In the genomic region with DNA sequence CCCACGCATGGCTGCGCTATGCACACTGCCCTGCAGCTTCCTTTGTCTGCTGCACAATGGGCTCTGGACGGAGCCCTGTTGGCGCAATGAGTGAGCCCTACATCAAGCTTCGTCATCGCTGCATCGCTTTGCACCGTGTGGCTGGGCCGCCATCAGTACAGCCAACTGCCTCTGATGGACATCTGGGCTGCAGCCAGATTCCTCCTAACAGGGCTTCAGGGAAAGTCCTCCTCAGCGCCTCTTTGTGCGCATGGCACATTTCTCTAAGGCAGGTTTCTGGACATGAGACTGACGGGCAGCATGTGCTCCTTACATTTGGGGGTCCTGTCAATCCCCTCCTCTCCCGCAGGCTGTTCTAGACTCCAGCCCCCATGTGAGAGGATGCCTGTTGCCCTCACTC, we compare ENCODE assay signal across 28 cellular contexts. TPM values are rescaled to one million over a fixed set of nuclear protein-coding genes. Genes with fewer than 3 reads are reported as not detected.
"Had no signal": no experiment of that assay in that cellular context is flagged by ENCODE, and none has a peak within 500 bp of the region (broad histone marks: within the 10 kb centered on the region; RNA-seq: fewer than 3 reads in every experiment).

No MANE protein-coding gene starts in this region.

- H3K4me3 ChIP-seq: colonic mucosa, heart left ventricle, psoas muscle, right lobe of liver, tibial artery, upper lobe of right lung, vagina had no signal

- H3K9me3 ChIP-seq: colonic mucosa, heart left ventricle, psoas muscle, right lobe of liver, tibial artery, upper lobe of right lung, vagina had no signal

- ATAC-seq: esophagus mucosa; heart left ventricle; left colon; natural killer cell; psoas muscle; right lobe of liver; stimulated activated memory B cell treated with anti-CD40 and anti-IgM and Interleukin-4, amounts not matched to agents 10 μg/mL and 1 μg/mL and 100 μg/mL, for 72 hours; upper lobe of right lung had no signal

- H3K36me3 ChIP-seq: colonic mucosa, heart left ventricle, right lobe of liver, tibial artery, upper lobe of right lung, vagina had no signal

- H3K79me2 ChIP-seq: parathyroid adenoma had no signal

- H3K4me1 ChIP-seq: colonic mucosa, heart left ventricle, parathyroid adenoma, psoas muscle, right lobe of liver, tibial artery, upper lobe of right lung, vagina had no signal

- H2AFZ ChIP-seq: parathyroid adenoma had no signal

- H3K9ac ChIP-seq: parathyroid adenoma had no signal

- H3K27ac ChIP-seq: colonic mucosa, heart left ventricle, parathyroid adenoma, psoas muscle, right lobe of liver, tibial artery, upper lobe of right lung, vagina had no signal

- DNase-seq: colonic mucosa; effector CD4-positive, alpha-beta T cell; heart left ventricle; hippocampal formation; left colon; mammary epithelial cell; natural killer cell; occipital lobe; psoas muscle; retina; stimulated activated CD4-positive, alpha-beta T cell treated with anti-CD3 and anti-CD28 coated beads, Interleukin-4, amount 100 ng/mL, for 1 hour; stimulated activated CD8-positive, alpha-beta memory T cell treated with anti-CD3 and anti-CD28 coated beads, Interleukin-4, amount 100 ng/mL, for 48 hours; upper lobe of right lung had no signal

- H3K27me3 ChIP-seq: colonic mucosa, right lobe of liver, upper lobe of right lung, vagina had no signal

RNA-seq across cellular contexts. Expression of gene ANGPT4, which starts 29.7 kb away (rescaled TPM):
- total RNA-seq: dermis microvascular lymphatic vessel endothelial cell, frontal cortex, glomerular endothelial cell, kidney epithelial cell, left colon, myocyte, natural killer cell, occipital lobe, temporal lobe had no signal
- polyA plus RNA-seq: fibroblast of lung had no signal

RNA-seq across cellular contexts. Expression of gene RSPO4, which starts 56.3 kb away (rescaled TPM):
- total RNA-seq: dermis microvascular lymphatic vessel endothelial cell, esophagus mucosa, fibroblast of lung, glomerular endothelial cell, liver, mammary epithelial cell, myocyte, neural crest cell, occipital lobe, temporal lobe, vagina had no signal
- polyA plus RNA-seq: fibroblast of lung, liver had no signal
